Comparison of ENCODE assay signal across 9 cellular contexts in the genomic region with DNA sequence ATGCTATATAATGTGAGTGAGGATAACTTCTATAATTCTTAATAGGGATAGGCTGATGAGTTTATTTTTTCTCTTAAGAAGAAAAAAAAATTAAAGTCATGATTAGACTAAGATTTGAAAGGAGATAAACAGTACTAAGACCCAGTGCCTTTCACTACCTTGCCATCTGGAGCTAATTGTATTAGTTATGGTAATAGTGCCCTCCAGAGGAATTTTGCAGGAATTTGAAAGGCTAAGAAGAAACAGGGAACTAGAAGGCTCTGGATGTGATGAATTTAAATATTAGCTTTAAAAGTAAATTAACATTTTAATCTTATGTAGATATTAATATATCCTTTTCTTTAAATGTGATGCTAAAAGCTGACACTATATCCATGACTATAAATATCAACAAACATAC. TPM values are rescaled to one million over a fixed set of nuclear protein-coding genes. Genes with fewer than 3 reads are reported as not detected.
DNase-seq lines count a peak whose midpoint lies in the region; ATAC-seq lines count a peak whose summit lies in the region.
"Had no signal": no experiment of that assay in that cellular context is flagged by ENCODE, and none has a peak within 500 bp of the region (broad histone marks: within the 10 kb centered on the region; RNA-seq: fewer than 3 reads in every experiment).

No MANE protein-coding gene starts in this region.

- H3K9me3 ChIP-seq in CD8-positive, alpha-beta memory T cell (ENCODE audit: low read length): no peaks in the 10 kb centered on the region

- no peak overlapping the region for H3K4me3 ChIP-seq in CD8-positive, alpha-beta memory T cell (ENCODE audit: low read length)

- no peaks in the 10 kb centered on the region for H3K36me3 ChIP-seq in CD8-positive, alpha-beta memory T cell (ENCODE audit: insufficient read depth, low read length)

- H3K4me3 Mint-ChIP-seq in CD8-positive, alpha-beta memory T cell: no peak overlapping the region
- H3K4me3 Mint-ChIP-seq: central memory CD8-positive, alpha-beta T cell had no signal

- H3K27me3 Mint-ChIP-seq in CD8-positive, alpha-beta memory T cell: no peaks in the 10 kb centered on the region
- H3K27me3 Mint-ChIP-seq: central memory CD8-positive, alpha-beta T cell had no signal

- no peaks in the 10 kb centered on the region for H3K27me3 ChIP-seq in CD8-positive, alpha-beta memory T cell (ENCODE audit: insufficient read depth, low read length, poor library complexity, severe bottlenecking)

- H3K27ac Mint-ChIP-seq in CD8-positive, alpha-beta memory T cell: peak overlapping the region in 1 of 8 donors; percentile 2

- H3K9me3 Mint-ChIP-seq in CD8-positive, alpha-beta memory T cell: peaks cover 0 to 3% (median 0%) of the 10 kb centered on the region in 5 donors
- H3K9me3 Mint-ChIP-seq: central memory CD8-positive, alpha-beta T cell had no signal

- H3K27ac ChIP-seq in CD8-positive, alpha-beta memory T cell (ENCODE audit: low read depth, low read length): no peak overlapping the region

- DNase-seq in Caki2 (ENCODE audit: low read depth): peak; percentile 42
- DNase-seq in KBM-7: peak; percentile 48
- DNase-seq in RPMI8226: peak; percentile 42
- DNase-seq in glomerular visceral epithelial cell (ENCODE audit: extremely low spot score): peak; percentile 37
- no peak for DNase-seq in nucleus accumbens (lab: John Stamatoyannopoulos, UW)
- DNase-seq in CD8-positive, alpha-beta memory T cell: no peak
- DNase-seq in stimulated activated CD4-positive, alpha-beta T cell treated with anti-CD3 and anti-CD28 coated beads, Interleukin-2, amount 100 ng/mL, for 48 hours: no peak

- POLR2A ChIA-PET in CD8-positive, alpha-beta memory T cell (lab: Charles Lee): no interaction called here

- H3K4me1 ChIP-seq in CD8-positive, alpha-beta memory T cell (ENCODE audit: insufficient read depth, low read length): no peaks in the 10 kb centered on the region

- H3K4me1 Mint-ChIP-seq in CD8-positive, alpha-beta memory T cell: no peaks in the 10 kb centered on the region
- H3K4me1 Mint-ChIP-seq: central memory CD8-positive, alpha-beta T cell had no signal

- in situ Hi-C loops in Caki2 (cut with HindIII; ENCODE audit: low pct_unique_long_range_greater_than_20kb, low sequenced_read_pairs): no loop called here
- in situ Hi-C loops in KBM-7 (cut with MboI; ENCODE audit: low pct_unique_long_range_greater_than_20kb, low sequenced_read_pairs): no loop called here

- ATAC-seq in GM18870 (IDR thresholded peaks at IDR 0.05; ENCODE audit: unreplicated experiment): no peak

- CTCF ChIA-PET in CD8-positive, alpha-beta memory T cell (lab: Charles Lee): no interaction called here

- H3K36me3 Mint-ChIP-seq in CD8-positive, alpha-beta memory T cell: no peaks in the 10 kb centered on the region

RNA-seq across cellular contexts. Expression of gene PIK3C2G, which starts 36.6 kb away (rescaled TPM):
- not detected in 2 replicates for total RNA-seq in Caki2 (2014; rRNA removed; shearing (Covaris generic); ENCODE audit: low replicate concordance)
- not detected for total RNA-seq in CD8-positive, alpha-beta memory T cell
- polyA plus RNA-seq in CD8-positive, alpha-beta memory T cell: not detected

Comparison
In these comparisons a context has a peak if more than half of its experiments do, and no peak if none do; other contexts are left out.
1. DNase-seq: peak in Caki2 (single experiment), KBM-7 (single experiment), RPMI8226 (single experiment) and glomerular visceral epithelial cell (single experiment); none in nucleus accumbens (0 of 56), CD8-positive, alpha-beta memory T cell (0 of 5) and stimulated activated CD4-positive, alpha-beta T cell treated with anti-CD3 and anti-CD28 coated beads, Interleukin-2, amount 100 ng/mL, for 48 hours (0 of 2).